25 cellular contexts compared by ENCODE assay signal in the genomic region with DNA sequence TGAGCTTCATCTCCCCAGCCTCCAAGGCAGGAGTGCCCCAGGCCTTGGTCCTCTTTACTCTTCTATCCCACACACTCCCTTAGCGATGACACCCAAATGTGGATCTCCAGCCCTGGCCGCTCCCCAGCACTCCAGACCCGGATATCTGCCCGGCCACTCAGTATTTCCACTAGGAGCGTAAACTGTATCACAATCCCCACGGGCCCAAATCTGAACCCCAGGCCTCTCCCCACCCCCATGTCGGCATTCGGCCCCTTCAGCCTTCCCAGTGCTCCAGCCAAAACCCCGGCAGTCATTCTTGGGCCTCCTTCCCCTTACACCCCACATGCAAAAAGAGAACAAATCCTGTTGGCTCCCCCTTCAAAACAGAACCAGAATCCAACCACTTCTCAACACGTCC. TPM values are rescaled to one million over a fixed set of nuclear protein-coding genes. Genes with fewer than 3 reads are reported as not detected.
A peak's percentile ranks its signal among the peaks of the same experiment; 100 is the strongest.
DNase-seq lines count a peak whose midpoint lies in the region; ATAC-seq, FAIRE-seq and TF ChIP-seq lines count a peak whose summit lies in the region.
"Had no signal": no experiment of that assay in that cellular context is flagged by ENCODE, and none has a peak within 500 bp of the region (broad histone marks: within the 10 kb centered on the region; RNA-seq: fewer than 3 reads in every experiment).

No MANE protein-coding gene starts in this region.

- 75 to 92% (median 89%) methylated on average over 10 of the region's 10 CpGs for WGBS in stomach, 5 donors

- no peaks in the 10 kb centered on the region for H3K27me3 ChIP-seq in stomach
- H3K27me3 ChIP-seq: neutrophil had no signal

- peaks cover 11 to 18% (median 17%) of the 10 kb centered on the region in 4 donors for H3K4me1 ChIP-seq in stomach

- H3K27ac Mint-ChIP-seq in activated T-helper 17 cell treated with anti-CD3 and anti-CD28 coated beads, Interleukin-2, amount 50 U/mL, for 72 hours, result peak overlapping the region; percentile 33
- H3K27ac Mint-ChIP-seq in nephron, result peak overlapping the region; percentile 84 to 92 (median 89)
- H3K27ac Mint-ChIP-seq: activated naive CD4-positive, alpha-beta T cell treated with anti-CD3 and anti-CD28 coated beads, Interleukin-2, amount 50 U/mL, for 72 hours; CD4-positive, alpha-beta T cell had no signal

- H3K27ac ChIP-seq in stomach, result peak overlapping the region in 3 of 5 donors; percentile 11 to 43 (median 27)
- H3K27ac ChIP-seq: neutrophil had no signal

- H3K4me1 Mint-ChIP-seq in activated T-helper 17 cell treated with anti-CD3 and anti-CD28 coated beads, Interleukin-2, amount 50 U/mL, for 72 hours, result peaks cover 5% of the 10 kb centered on the region
- H3K4me1 Mint-ChIP-seq in nephron, result peaks cover 51% of the 10 kb centered on the region

- H3K36me3 ChIP-seq in stomach, result no peaks in the 10 kb centered on the region
- H3K36me3 ChIP-seq: neutrophil had no signal

- intact Hi-C loops in Right ventricle myocardium superior (cut with DNase I), result no loop called here
- intact Hi-C loops in stomach (cut with DNase I; ENCODE audit: low total_unique reads), result no loop called here

- H3K9me3 Mint-ChIP-seq in activated T-helper 17 cell treated with anti-CD3 and anti-CD28 coated beads, Interleukin-2, amount 50 U/mL, for 72 hours, result no peaks in the 10 kb centered on the region
- H3K9me3 Mint-ChIP-seq in nephron, result no peaks in the 10 kb centered on the region
- H3K9me3 Mint-ChIP-seq: activated naive CD4-positive, alpha-beta T cell treated with anti-CD3 and anti-CD28 coated beads, Interleukin-2, amount 50 U/mL, for 72 hours; CD4-positive, alpha-beta T cell had no signal

- no peak overlapping the region for H3K4me3 Mint-ChIP-seq in activated T-helper 17 cell treated with anti-CD3 and anti-CD28 coated beads, Interleukin-2, amount 50 U/mL, for 72 hours
- H3K4me3 Mint-ChIP-seq in nephron, result peak overlapping the region in 1 of 3 experiments; percentile 24
- H3K4me3 Mint-ChIP-seq: CD4-positive, alpha-beta T cell had no signal

- DNase-seq in Right ventricle myocardium superior (peak; percentile 54), stomach (no peak), urothelium cell line (ENCODE audit: low spot score) (no peak)
- no peak for DNase-seq in activated CD4-positive, alpha-beta T cell treated with anti-CD3 and anti-CD28 coated beads, Interleukin-2, amount 50 U/mL, for 1 hour
- DNase-seq: activated CD4-positive, CD25-positive, alpha-beta regulatory T cell; activated T-cell treated with anti-CD3 and anti-CD28 coated beads, Interleukin-2, amount 50 U/mL, for 48 hours; CD4-positive, alpha-beta T cell; kidney glomerular epithelial cell; NCI-H2107; NCI-H69; SIG-M5; stimulated activated naive CD4-positive, alpha-beta T cell had no signal

- H3K4me3 ChIP-seq in stomach, result no peak overlapping the region
- H3K4me3 ChIP-seq: GM12878 had no signal

- TF ChIP-seq EP300 in stomach (IDR thresholded peaks at IDR 0.05), result no peak

- no peaks in the 10 kb centered on the region for H3K9me3 ChIP-seq in stomach
- H3K9me3 ChIP-seq: neutrophil had no signal

- TF ChIP-seq POLR2A in stomach (IDR thresholded peaks at IDR 0.05), result no peak

- TF ChIP-seq CTCF in nephron (IDR thresholded peaks at IDR 0.05; ENCODE audit: unreplicated experiment in 3 of 3) (no peak), stomach (IDR thresholded peaks at IDR 0.05) (no peak)

- FAIRE-seq in urothelium cell line (lab: Jason Lieb, UNC), result no peak
- FAIRE-seq: colon, endometrium, GM12878 had no signal

- H3K36me3 Mint-ChIP-seq in activated T-helper 17 cell treated with anti-CD3 and anti-CD28 coated beads, Interleukin-2, amount 50 U/mL, for 72 hours (ENCODE audit: low read depth), result no peaks in the 10 kb centered on the region
- H3K36me3 Mint-ChIP-seq in nephron (ENCODE audit: low read depth), result peaks cover 5% of the 10 kb centered on the region
- H3K36me3 Mint-ChIP-seq: activated naive CD4-positive, alpha-beta T cell treated with anti-CD3 and anti-CD28 coated beads, Interleukin-2, amount 50 U/mL, for 72 hours had no signal

- no peak for ATAC-seq in activated T-helper 17 cell treated with anti-CD3 and anti-CD28 coated beads, Interleukin-2, amount 50 U/mL, for 72 hours (replicated peaks)
- ATAC-seq in Right ventricle myocardium superior (ENCODE audit: poor library complexity) (peak; percentile 23), HG03521 (IDR thresholded peaks at IDR 0.05; ENCODE audit: unreplicated experiment) (no peak), HG03095 (IDR thresholded peaks at IDR 0.05; ENCODE audit: unreplicated experiment) (no peak)
- ATAC-seq: activated naive CD4-positive, alpha-beta T cell treated with anti-CD3 and anti-CD28 coated beads, Interleukin-2, amount 50 U/mL, for 72 hours; GM12878 had no signal

- H3K27me3 Mint-ChIP-seq in activated T-helper 17 cell treated with anti-CD3 and anti-CD28 coated beads, Interleukin-2, amount 50 U/mL, for 72 hours, result no peaks in the 10 kb centered on the region
- H3K27me3 Mint-ChIP-seq in nephron (ENCODE audit: low read depth), result peaks cover 22% of the 10 kb centered on the region
- H3K27me3 Mint-ChIP-seq: CD4-positive, alpha-beta T cell had no signal

RNA-seq across cellular contexts. Expression of a gene that starts 20.8 kb away (rescaled TPM):
- total RNA-seq in activated T-helper 17 cell treated with anti-CD3 and anti-CD28 coated beads, Interleukin-2, amount 50 U/mL, for 72 hours, result not detected
- 20.0 TPM for total RNA-seq in Right ventricle myocardium superior
- total RNA-seq in stomach, result 10 to 100 TPM in 2 of 5 donors, 1 to 10 TPM in 1, not detected in 2; 1.8 to 96.7 (median 34.4) TPM
- under 1 TPM; 0.12 to 0.76 (median 0.30) TPM for polyA plus RNA-seq in stomach
- total RNA-seq: fibroblast of villous mesenchyme; GM12878; LHCN-M2; OCI-LY7; T-helper 2 cell treated with Interferon-gamma antibody and Interleukin-4, amounts not matched to agents 100 ng/mL and 5 ng/mL, for 36 hours had no signal
